In the genomic region with DNA sequence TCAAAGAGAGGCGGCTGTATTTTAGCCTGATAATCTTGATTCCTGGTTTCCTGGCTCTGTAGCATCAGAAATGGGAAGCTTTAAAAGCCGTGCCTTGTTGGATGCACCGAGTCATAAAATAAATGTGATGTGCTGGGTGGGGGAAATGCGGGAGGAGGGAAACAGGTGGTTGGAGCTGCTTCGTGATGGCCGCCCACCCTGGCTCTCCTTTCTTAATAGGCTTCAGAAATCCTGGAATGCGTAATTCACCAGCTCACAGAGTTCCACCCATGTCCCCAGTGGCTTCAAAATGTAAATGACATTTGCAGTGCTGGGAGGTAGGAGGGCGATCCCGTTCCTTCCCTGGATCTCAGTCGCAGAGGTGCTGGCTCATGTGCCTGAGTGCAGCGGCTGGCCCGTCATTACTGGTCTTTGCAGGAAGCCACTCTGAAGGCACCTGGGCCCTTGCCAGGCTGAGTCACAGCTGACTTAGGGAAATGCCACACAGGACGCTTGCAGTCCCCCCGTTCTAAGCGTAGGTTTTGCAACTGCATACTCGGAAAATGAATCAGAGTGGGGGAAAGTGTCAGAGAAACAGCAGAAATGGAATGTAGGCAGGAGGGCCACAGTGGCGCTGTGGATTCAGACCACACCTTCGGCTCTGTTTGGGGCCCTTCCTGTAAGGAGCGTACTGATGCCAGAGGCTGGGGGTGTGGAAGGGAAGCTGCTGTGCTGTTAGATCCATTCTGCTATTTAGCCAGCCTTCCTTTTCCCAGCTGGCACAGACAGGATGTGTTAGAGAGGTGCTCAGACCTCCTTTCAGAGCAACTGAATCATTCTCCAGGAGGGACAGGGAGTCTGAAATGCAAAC, we compare ENCODE assay signal across 1 cellular context.
A peak's percentile ranks its signal among the peaks of the same experiment; 100 is the strongest.
TF ChIP-seq lines count a peak whose summit lies in the region.

No MANE protein-coding gene starts in this region.

TF ChIP-seq in HepG2, 621 proteins besides CTCF, POLR2A, EP300 and RAD21 (continued from another document and continues in another):
- TF ChIP-seq, protein P1, sequence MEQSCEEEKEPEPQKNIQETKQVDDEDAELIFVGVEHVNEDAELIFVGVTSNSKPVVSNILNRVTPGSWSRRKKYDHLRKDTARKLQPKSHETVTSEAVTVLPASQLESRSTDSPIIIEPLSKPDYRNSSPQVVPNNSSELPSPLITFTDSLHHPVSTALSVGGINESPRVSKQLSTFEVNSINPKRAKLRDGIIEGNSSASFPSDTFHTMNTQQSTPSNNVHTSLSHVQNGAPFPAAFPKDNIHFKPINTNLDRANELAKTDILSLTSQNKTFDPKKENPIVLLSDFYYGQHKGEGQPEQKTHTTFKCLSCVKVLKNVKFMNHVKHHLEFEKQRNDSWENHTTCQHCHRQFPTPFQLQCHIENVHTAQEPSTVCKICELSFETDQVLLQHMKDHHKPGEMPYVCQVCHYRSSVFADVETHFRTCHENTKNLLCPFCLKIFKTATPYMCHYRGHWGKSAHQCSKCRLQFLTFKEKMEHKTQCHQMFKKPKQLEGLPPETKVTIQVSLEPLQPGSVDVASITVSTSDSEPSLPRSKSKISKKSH (CRISPR knock-in tag; IDR thresholded peaks at IDR 0.05; ENCODE audit: borderline replicate concordance): no peak
- TF ChIP-seq ZBTB39 (CRISPR knock-in tag; IDR thresholded peaks at IDR 0.05): no peak
- TF ChIP-seq, protein P2, sequence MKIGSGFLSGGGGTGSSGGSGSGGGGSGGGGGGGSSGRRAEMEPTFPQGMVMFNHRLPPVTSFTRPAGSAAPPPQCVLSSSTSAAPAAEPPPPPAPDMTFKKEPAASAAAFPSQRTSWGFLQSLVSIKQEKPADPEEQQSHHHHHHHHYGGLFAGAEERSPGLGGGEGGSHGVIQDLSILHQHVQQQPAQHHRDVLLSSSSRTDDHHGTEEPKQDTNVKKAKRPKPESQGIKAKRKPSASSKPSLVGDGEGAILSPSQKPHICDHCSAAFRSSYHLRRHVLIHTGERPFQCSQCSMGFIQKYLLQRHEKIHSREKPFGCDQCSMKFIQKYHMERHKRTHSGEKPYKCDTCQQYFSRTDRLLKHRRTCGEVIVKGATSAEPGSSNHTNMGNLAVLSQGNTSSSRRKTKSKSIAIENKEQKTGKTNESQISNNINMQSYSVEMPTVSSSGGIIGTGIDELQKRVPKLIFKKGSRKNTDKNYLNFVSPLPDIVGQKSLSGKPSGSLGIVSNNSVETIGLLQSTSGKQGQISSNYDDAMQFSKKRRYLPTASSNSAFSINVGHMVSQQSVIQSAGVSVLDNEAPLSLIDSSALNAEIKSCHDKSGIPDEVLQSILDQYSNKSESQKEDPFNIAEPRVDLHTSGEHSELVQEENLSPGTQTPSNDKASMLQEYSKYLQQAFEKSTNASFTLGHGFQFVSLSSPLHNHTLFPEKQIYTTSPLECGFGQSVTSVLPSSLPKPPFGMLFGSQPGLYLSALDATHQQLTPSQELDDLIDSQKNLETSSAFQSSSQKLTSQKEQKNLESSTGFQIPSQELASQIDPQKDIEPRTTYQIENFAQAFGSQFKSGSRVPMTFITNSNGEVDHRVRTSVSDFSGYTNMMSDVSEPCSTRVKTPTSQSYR (CRISPR knock-in tag; IDR thresholded peaks at IDR 0.05; ENCODE audit: borderline replicate concordance): peak; percentile 60; the same call in 1 of the 2 replicates
- no peak for TF ChIP-seq SOX6 (IDR thresholded peaks at IDR 0.05)
- TF ChIP-seq SOX6 (CRISPR knock-in tag; IDR thresholded peaks at IDR 0.05): peak; percentile 61; the same call in 1 of the 2 replicates
- no peak; the same call in 1 of the 2 replicates for TF ChIP-seq GATA4 (IDR thresholded peaks at IDR 0.05; ENCODE audit: borderline replicate concordance, low read depth)
- no peak for TF ChIP-seq ZNF615 (CRISPR knock-in tag; IDR thresholded peaks at IDR 0.05; ENCODE audit: borderline replicate concordance)
- TF ChIP-seq TGIF2 (CRISPR knock-in tag; IDR thresholded peaks at IDR 0.05): peak; percentile 82
- no peak for TF ChIP-seq ZNF572 (CRISPR knock-in tag; IDR thresholded peaks at IDR 0.05)
- no peak for TF ChIP-seq ZNF850 (CRISPR knock-in tag; conservative IDR thresholded peaks at IDR 0.05)
- TF ChIP-seq ATF7 (IDR thresholded peaks at IDR 0.05): no peak
- no peak for TF ChIP-seq ATF7 (CRISPR knock-in tag; IDR thresholded peaks at IDR 0.05)
- peak; percentile 71 for TF ChIP-seq HIVEP1 (CRISPR knock-in tag; IDR thresholded peaks at IDR 0.05)
- TF ChIP-seq HIC2 (CRISPR knock-in tag; IDR thresholded peaks at IDR 0.05; ENCODE audit: low read depth): peak; percentile 84
- TF ChIP-seq ZBTB10 (CRISPR knock-in tag; IDR thresholded peaks at IDR 0.05; ENCODE audit: borderline replicate concordance): no peak
- TF ChIP-seq AKAP8 (CRISPR knock-in tag; IDR thresholded peaks at IDR 0.05): no peak
- TF ChIP-seq ZFY (CRISPR knock-in tag; IDR thresholded peaks at IDR 0.05): no peak
- no peak for TF ChIP-seq REL (CRISPR knock-in tag; conservative IDR thresholded peaks at IDR 0.05)
- TF ChIP-seq ZNF552 (CRISPR knock-in tag; IDR thresholded peaks at IDR 0.05; ENCODE audit: borderline replicate concordance): no peak
- TF ChIP-seq, protein P3, sequence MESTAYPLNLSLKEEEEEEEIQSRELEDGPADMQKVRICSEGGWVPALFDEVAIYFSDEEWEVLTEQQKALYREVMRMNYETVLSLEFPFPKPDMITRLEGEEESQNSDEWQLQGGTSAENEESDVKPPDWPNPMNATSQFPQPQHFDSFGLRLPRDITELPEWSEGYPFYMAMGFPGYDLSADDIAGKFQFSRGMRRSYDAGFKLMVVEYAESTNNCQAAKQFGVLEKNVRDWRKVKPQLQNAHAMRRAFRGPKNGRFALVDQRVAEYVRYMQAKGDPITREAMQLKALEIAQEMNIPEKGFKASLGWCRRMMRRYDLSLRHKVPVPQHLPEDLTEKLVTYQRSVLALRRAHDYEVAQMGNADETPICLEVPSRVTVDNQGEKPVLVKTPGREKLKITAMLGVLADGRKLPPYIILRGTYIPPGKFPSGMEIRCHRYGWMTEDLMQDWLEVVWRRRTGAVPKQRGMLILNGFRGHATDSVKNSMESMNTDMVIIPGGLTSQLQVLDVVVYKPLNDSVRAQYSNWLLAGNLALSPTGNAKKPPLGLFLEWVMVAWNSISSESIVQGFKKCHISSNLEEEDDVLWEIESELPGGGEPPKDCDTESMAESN (CRISPR knock-in tag; conservative IDR thresholded peaks at IDR 0.05): 0 out of 2 replicates have a peak, but pooled peaks have one; percentile 56
- TF ChIP-seq CAMTA2 (CRISPR knock-in tag; IDR thresholded peaks at IDR 0.05; ENCODE audit: borderline replicate concordance): no peak
- TF ChIP-seq RORA (CRISPR knock-in tag; IDR thresholded peaks at IDR 0.05): no peak
- TF ChIP-seq TFAP4 (IDR thresholded peaks at IDR 0.05; ENCODE audit: borderline replicate concordance, low read depth): peak; percentile 93; the same call in 1 of the 2 replicates
- peak; percentile 54; the same call in 1 of the 2 replicates for TF ChIP-seq ZNF605 (CRISPR knock-in tag; IDR thresholded peaks at IDR 0.05)
- TF ChIP-seq FOXK2 (IDR thresholded peaks at IDR 0.05): no peak
- peak; percentile 80; the same call in 1 of the 2 replicates for TF ChIP-seq ERF (CRISPR knock-in tag; IDR thresholded peaks at IDR 0.05)
- TF ChIP-seq ISX (CRISPR knock-in tag; conservative IDR thresholded peaks at IDR 0.05): no peak
- no peak for TF ChIP-seq ZKSCAN5 (CRISPR knock-in tag; IDR thresholded peaks at IDR 0.05)
- peak; percentile 69; the same call in 1 of the 2 replicates for TF ChIP-seq KDM2A (CRISPR knock-in tag; IDR thresholded peaks at IDR 0.05; ENCODE audit: borderline replicate concordance, low read depth)
- TF ChIP-seq SP1 (IDR thresholded peaks at IDR 0.05): no peak
- peak; percentile 16; the same call in 1 of the 2 replicates for TF ChIP-seq SP1 (CRISPR knock-in tag; IDR thresholded peaks at IDR 0.05)
- peak; percentile 31; the same call in 1 of the 2 replicates for TF ChIP-seq ARID4A (CRISPR knock-in tag; IDR thresholded peaks at IDR 0.05; ENCODE audit: borderline replicate concordance)
- TF ChIP-seq ZNF704 (CRISPR knock-in tag; IDR thresholded peaks at IDR 0.05; ENCODE audit: borderline replicate concordance): no peak
- no peak for TF ChIP-seq NR2F6 (IDR thresholded peaks at IDR 0.05)
- peak; percentile 30; the same call in 1 of the 2 replicates for TF ChIP-seq NR2F6 (CRISPR knock-in tag; IDR thresholded peaks at IDR 0.05)
